Comparison of ENCODE assay signal across 4 cellular contexts in the genomic region with DNA sequence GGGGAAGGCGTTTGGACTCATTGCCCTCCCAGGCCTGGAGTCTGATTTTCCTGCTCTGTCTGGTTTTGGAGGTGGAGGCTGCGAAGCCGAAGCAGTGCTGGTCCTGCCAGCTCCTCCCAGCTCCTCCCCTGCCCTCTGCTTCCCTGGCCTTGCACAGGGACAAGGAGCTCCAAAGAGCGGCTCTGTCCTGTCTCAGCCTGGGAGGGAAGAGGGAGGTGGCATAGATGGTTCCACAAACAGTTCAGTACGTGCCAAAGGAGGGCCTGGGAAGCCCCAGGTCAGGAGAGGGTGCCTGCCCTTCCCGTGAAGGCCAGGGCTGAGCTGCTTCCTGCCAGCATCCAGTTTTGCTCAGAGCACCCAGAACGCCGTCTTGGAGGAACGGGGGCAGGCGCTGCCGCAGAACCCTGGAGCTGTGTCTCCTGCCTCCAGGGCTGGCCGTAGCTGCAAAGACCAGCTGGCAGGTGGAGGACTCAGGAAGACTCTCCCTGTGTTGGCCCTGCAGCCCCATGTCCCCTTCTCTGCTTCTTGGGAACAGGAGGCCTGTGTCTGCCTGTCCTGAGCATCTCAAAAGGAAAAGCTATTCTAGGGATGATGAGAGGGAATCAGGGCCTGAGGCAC. TPM values are rescaled to one million over a fixed set of nuclear protein-coding genes. Genes with fewer than 3 reads are reported as not detected.
"Had no signal": no experiment of that assay in that cellular context is flagged by ENCODE, and none has a peak within 500 bp of the region (broad histone marks: within the 10 kb centered on the region; RNA-seq: fewer than 3 reads in every experiment).

No MANE protein-coding gene starts in this region.

RNA-seq across cellular contexts. Expression of a gene that starts 23.2 kb away (rescaled TPM):
- total RNA-seq: chondrocyte, glomerular endothelial cell, mesenteric fat pad, suprapubic skin had no signal
